ENCODE assay signal across 30 cellular contexts in the genomic region with DNA sequence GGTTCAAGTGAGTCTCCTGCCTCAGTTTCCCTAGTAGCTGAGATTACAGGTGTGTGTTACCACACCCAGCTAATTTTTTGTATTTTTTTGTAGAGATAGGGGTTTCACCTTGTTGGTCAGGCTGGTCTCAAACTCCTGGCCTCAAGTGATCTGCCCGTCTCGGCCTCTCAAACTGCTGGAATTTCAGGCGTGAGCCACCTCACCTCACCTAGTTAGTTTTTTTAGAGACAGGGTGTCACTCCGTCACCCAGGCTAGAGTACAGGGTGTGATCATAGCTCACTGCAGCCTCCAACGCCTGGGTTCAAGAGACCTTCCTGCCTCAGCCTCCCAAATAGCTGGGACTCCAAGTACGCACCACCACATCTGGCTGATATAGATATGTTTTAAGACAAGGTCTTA.
"Had no signal": no experiment of that assay in that cellular context is flagged by ENCODE, and none has a peak within 500 bp of the region (broad histone marks: within the 10 kb centered on the region; RNA-seq: fewer than 3 reads in every experiment).

No MANE protein-coding gene starts in this region.

- H3K36me3 ChIP-seq: ascending aorta, breast epithelium, cardiac muscle cell, esophagus squamous epithelium, gastroesophageal sphincter had no signal

- H3K27me3 Mint-ChIP-seq: activated CD4-positive, alpha-beta memory T cell treated with anti-CD3 and anti-CD28 coated beads, Interleukin-2, amount 10 ng/mL, durations not matched to agents 7 days and 5 days; activated CD4-positive, alpha-beta T cell treated with anti-CD3 and anti-CD28 coated beads, Interleukin-2, amount 10 ng/mL, durations not matched to agents 7 days and 5 days; activated naive CD4-positive, alpha-beta T cell treated with anti-CD3 and anti-CD28 coated beads, Interleukin-2, amount 10 ng/mL, durations not matched to agents 7 days and 5 days; activated naive CD8-positive, alpha-beta T cell treated with anti-CD3 and anti-CD28 coated beads, Interleukin-2, amount 10 ng/mL, durations not matched to agents 7 days and 5 days; effector memory CD8-positive, alpha-beta T cell had no signal

- H3K27ac ChIP-seq: ascending aorta, breast epithelium, cardiac muscle cell, coronary artery, epithelial cell of prostate, esophagus squamous epithelium, gastroesophageal sphincter, heart right ventricle had no signal

- DNase-seq: activated CD4-positive, alpha-beta memory T cell treated with anti-CD3 and anti-CD28 coated beads, Interleukin-2, amount 10 ng/mL, durations not matched to agents 7 days and 5 days; activated CD4-positive, alpha-beta T cell treated with anti-CD3 and anti-CD28 coated beads for 4 hours; activated CD4-positive, alpha-beta T cell treated with anti-CD3 and anti-CD28 coated beads, Interleukin-2, amount 10 ng/mL, durations not matched to agents 7 days and 5 days; activated CD4-positive, alpha-beta T cell treated with anti-CD3 and anti-CD28 coated beads, Interleukin-2, amount 50 U/mL, for 4 hours; activated CD4-positive, CD25-positive, alpha-beta regulatory T cell; activated CD4-positive, CD25-positive, alpha-beta regulatory T cell treated with anti-CD3 and anti-CD28 coated beads, Interleukin-2, amount 50 U/mL, for 72 hours; activated gamma-delta T cell; activated naive CD4-positive, alpha-beta T cell; activated naive CD4-positive, alpha-beta T cell treated with anti-CD3 and anti-CD28 coated beads, Interleukin-2, amount 10 ng/mL, durations not matched to agents 7 days and 5 days; activated naive CD8-positive, alpha-beta T cell treated with anti-CD3 and anti-CD28 coated beads, Interleukin-2, amount 10 ng/mL, durations not matched to agents 7 days and 5 days; activated T-cell treated with anti-CD3 and anti-CD28 coated beads, Interleukin-2, amount 50 U/mL, for 72 hours; central memory CD4-positive, alpha-beta T cell; cerebellar nuclear complex; dermis blood vessel endothelial cell; effector CD4-positive, alpha-beta T cell; effector memory CD8-positive, alpha-beta T cell; esophagus squamous epithelium; foreskin melanocyte; heart right ventricle; T-helper 2 cell had no signal

- H3K4me1 ChIP-seq: ascending aorta, breast epithelium, gastroesophageal sphincter had no signal

- H3K4me1 Mint-ChIP-seq: activated CD4-positive, alpha-beta T cell treated with anti-CD3 and anti-CD28 coated beads, Interleukin-2, amount 10 ng/mL, durations not matched to agents 7 days and 5 days; activated naive CD4-positive, alpha-beta T cell treated with anti-CD3 and anti-CD28 coated beads, Interleukin-2, amount 10 ng/mL, durations not matched to agents 7 days and 5 days; brain had no signal

- ATAC-seq: activated naive CD4-positive, alpha-beta T cell treated with anti-CD3 and anti-CD28 coated beads, Interleukin-2, amount 50 U/mL, for 72 hours; activated T-cell treated with anti-CD3 and anti-CD28 coated beads, Interleukin-2, amount 50 U/mL, for 72 hours; effector memory CD8-positive, alpha-beta T cell; gastroesophageal sphincter; heart right ventricle had no signal

- H3K4me3 ChIP-seq: ascending aorta, breast epithelium, cardiac muscle cell, coronary artery, esophagus squamous epithelium, gastroesophageal sphincter, heart right ventricle had no signal

- H3K9me3 ChIP-seq: ascending aorta, breast epithelium, esophagus squamous epithelium, gastroesophageal sphincter, heart right ventricle had no signal

- H3K4me3 Mint-ChIP-seq: activated CD4-positive, alpha-beta memory T cell treated with anti-CD3 and anti-CD28 coated beads, Interleukin-2, amount 10 ng/mL, durations not matched to agents 7 days and 5 days; activated CD4-positive, alpha-beta T cell treated with anti-CD3 and anti-CD28 coated beads, Interleukin-2, amount 10 ng/mL, durations not matched to agents 7 days and 5 days; activated naive CD4-positive, alpha-beta T cell treated with anti-CD3 and anti-CD28 coated beads, Interleukin-2, amount 10 ng/mL, durations not matched to agents 7 days and 5 days; activated naive CD8-positive, alpha-beta T cell treated with anti-CD3 and anti-CD28 coated beads, Interleukin-2, amount 10 ng/mL, durations not matched to agents 7 days and 5 days; activated T-cell treated with anti-CD3 and anti-CD28 coated beads, Interleukin-2, amount 50 U/mL, for 72 hours; brain; effector memory CD8-positive, alpha-beta T cell had no signal

- H3K9me3 Mint-ChIP-seq: activated CD4-positive, alpha-beta memory T cell treated with anti-CD3 and anti-CD28 coated beads, Interleukin-2, amount 10 ng/mL, durations not matched to agents 7 days and 5 days; activated naive CD4-positive, alpha-beta T cell treated with anti-CD3 and anti-CD28 coated beads, Interleukin-2, amount 10 ng/mL, durations not matched to agents 7 days and 5 days; activated naive CD4-positive, alpha-beta T cell treated with anti-CD3 and anti-CD28 coated beads, Interleukin-2, amount 50 U/mL, for 72 hours; activated naive CD8-positive, alpha-beta T cell treated with anti-CD3 and anti-CD28 coated beads, Interleukin-2, amount 10 ng/mL, durations not matched to agents 7 days and 5 days; effector memory CD8-positive, alpha-beta T cell had no signal

- FAIRE-seq: endometrium, endothelial cell of umbilical vein had no signal

- H3K27me3 ChIP-seq: ascending aorta, breast epithelium, cardiac muscle cell, esophagus squamous epithelium, gastroesophageal sphincter, heart right ventricle had no signal

- H3K27ac Mint-ChIP-seq: activated CD4-positive, alpha-beta memory T cell treated with anti-CD3 and anti-CD28 coated beads, Interleukin-2, amount 10 ng/mL, durations not matched to agents 7 days and 5 days; activated CD4-positive, alpha-beta T cell treated with anti-CD3 and anti-CD28 coated beads, Interleukin-2, amount 10 ng/mL, durations not matched to agents 7 days and 5 days; activated naive CD4-positive, alpha-beta T cell treated with anti-CD3 and anti-CD28 coated beads, Interleukin-2, amount 10 ng/mL, durations not matched to agents 7 days and 5 days; activated naive CD4-positive, alpha-beta T cell treated with anti-CD3 and anti-CD28 coated beads, Interleukin-2, amount 50 U/mL, for 72 hours; activated naive CD8-positive, alpha-beta T cell treated with anti-CD3 and anti-CD28 coated beads, Interleukin-2, amount 10 ng/mL, durations not matched to agents 7 days and 5 days; activated T-cell treated with anti-CD3 and anti-CD28 coated beads, Interleukin-2, amount 50 U/mL, for 72 hours; brain; effector memory CD8-positive, alpha-beta T cell had no signal
